ENCODE assay signal across 27 cellular contexts in genomic region chr14:100430571-100430970, GRCh38.
"Had no signal": no experiment of that assay in that cellular context is flagged by ENCODE, and none has a peak within 500 bp of the region (broad histone marks: within the 10 kb centered on the region; RNA-seq: fewer than 3 reads in every experiment).

No MANE protein-coding gene starts in this region.

- H3K9me3 ChIP-seq: ovary, psoas muscle, right lobe of liver, stomach, thoracic aorta, thyroid gland, tibial nerve, upper lobe of left lung, vagina had no signal

- H3K27ac ChIP-seq: neural progenitor cell, ovary, parathyroid adenoma, psoas muscle, right lobe of liver, stomach, thoracic aorta, thyroid gland, tibial nerve, upper lobe of left lung, vagina had no signal

- H3K36me3 Mint-ChIP-seq: natural killer cell; neural progenitor cell; stimulated activated effector memory CD8-positive, alpha-beta T cell treated with anti-CD3 and anti-CD28 coated beads, Interleukin-12 subunit alpha, Interleukin-12 subunit beta, amount 100 ng/mL, for 72 hours had no signal

- H3K4me2 ChIP-seq: neural progenitor cell had no signal

- H3K4me1 Mint-ChIP-seq: nephron had no signal

- H3K4me3 ChIP-seq: neural progenitor cell, ovary, psoas muscle, right lobe of liver, stomach, thoracic aorta, thyroid gland, tibial nerve, upper lobe of left lung, vagina had no signal

- H3K79me2 ChIP-seq: parathyroid adenoma had no signal

- H3K9me3 Mint-ChIP-seq: natural killer cell; nephron; neural progenitor cell; stimulated activated effector memory CD8-positive, alpha-beta T cell treated with anti-CD3 and anti-CD28 coated beads, Interleukin-12 subunit alpha, Interleukin-12 subunit beta, amount 100 ng/mL, for 72 hours; stimulated activated naive B cell treated with anti-CD40 and anti-IgM and Interleukin-4, amounts not matched to agents 10 μg/mL and 1 μg/mL and 100 μg/mL, for 72 hours; stimulated activated naive CD8-positive, alpha-beta T cell treated with anti-CD3 and anti-CD28 coated beads, Interleukin-15, Interleukin-2, amounts not matched to agents 100 ng/mL and 50 ng/mL, for 24 hours had no signal

- H3K27me3 ChIP-seq: neural progenitor cell, ovary, right lobe of liver, stomach, thyroid gland, tibial nerve, upper lobe of left lung, vagina had no signal

- H3K4me3 Mint-ChIP-seq: natural killer cell; nephron; neural progenitor cell; stimulated activated effector memory CD8-positive, alpha-beta T cell treated with anti-CD3 and anti-CD28 coated beads, Interleukin-12 subunit alpha, Interleukin-12 subunit beta, amount 100 ng/mL, for 72 hours; stimulated activated naive B cell treated with anti-CD40 and anti-IgM and Interleukin-4, amounts not matched to agents 10 μg/mL and 1 μg/mL and 100 μg/mL, for 72 hours; stimulated activated naive CD8-positive, alpha-beta T cell treated with anti-CD3 and anti-CD28 coated beads, Interleukin-15, Interleukin-2, amounts not matched to agents 100 ng/mL and 50 ng/mL, for 24 hours had no signal

- H2AFZ ChIP-seq: neural progenitor cell, parathyroid adenoma had no signal

- H3K27me3 Mint-ChIP-seq: progenitor cell of endocrine pancreas; stimulated activated naive B cell treated with anti-CD40 and anti-IgM and Interleukin-4, amounts not matched to agents 10 μg/mL and 1 μg/mL and 100 μg/mL, for 72 hours; stimulated activated naive CD8-positive, alpha-beta T cell treated with anti-CD3 and anti-CD28 coated beads, Interleukin-15, Interleukin-2, amounts not matched to agents 100 ng/mL and 50 ng/mL, for 24 hours had no signal

- H3K36me3 ChIP-seq: neural progenitor cell, ovary, right lobe of liver, thyroid gland, upper lobe of left lung, vagina had no signal

- H3K9ac ChIP-seq: neural progenitor cell, parathyroid adenoma had no signal

- FAIRE-seq: small intestine, urothelium cell line had no signal

- DNase-seq: natural killer cell; occipital lobe; ovary; psoas muscle; right cardiac atrium; small intestine; stimulated activated CD4-positive, alpha-beta T cell treated with anti-CD3 and anti-CD28 coated beads, Interleukin-15, amount 100 ng/mL, for 24 hours; stimulated activated CD4-positive, alpha-beta T cell treated with anti-CD3 and anti-CD28 coated beads, Interleukin-2, amount 100 ng/mL, for 24 hours; stimulated activated CD4-positive, alpha-beta T cell treated with anti-CD3 and anti-CD28 coated beads, Interleukin-2, amount 100 ng/mL, for 48 hours; stimulated activated CD4-positive, alpha-beta T cell treated with anti-CD3 and anti-CD28 coated beads, Interleukin-4, amount 100 ng/mL, for 24 hours; stimulated activated naive B cell treated with anti-CD40 and anti-IgM and Interleukin-4, amounts not matched to agents 10 μg/mL and 1 μg/mL and 100 μg/mL, for 72 hours; stimulated activated naive CD4-positive, alpha-beta T cell treated with Interleukin-2 at 50 U/mL for 16 hours; stomach; thyroid gland; trophoblast cell; upper lobe of left lung had no signal

- ATAC-seq: natural killer cell; psoas muscle; right cardiac atrium; right lobe of liver; stimulated activated effector memory CD8-positive, alpha-beta T cell treated with anti-CD3 and anti-CD28 coated beads, Interleukin-12 subunit alpha, Interleukin-12 subunit beta, amount 100 ng/mL, for 72 hours; stimulated activated naive B cell treated with anti-CD40 and anti-IgM and Interleukin-4, amounts not matched to agents 10 μg/mL and 1 μg/mL and 100 μg/mL, for 72 hours had no signal

- H3K4me1 ChIP-seq: parathyroid adenoma, psoas muscle, thyroid gland, tibial nerve, vagina had no signal

- H3K27ac Mint-ChIP-seq: natural killer cell; nephron; neural progenitor cell; progenitor cell of endocrine pancreas; stimulated activated effector memory CD8-positive, alpha-beta T cell treated with anti-CD3 and anti-CD28 coated beads, Interleukin-12 subunit alpha, Interleukin-12 subunit beta, amount 100 ng/mL, for 72 hours; stimulated activated naive CD8-positive, alpha-beta T cell treated with anti-CD3 and anti-CD28 coated beads, Interleukin-15, Interleukin-2, amounts not matched to agents 100 ng/mL and 50 ng/mL, for 24 hours had no signal
